In genomic region chr17:6443692-6444572, GRCh38 we compare ENCODE assay signal across 1 cellular context.
A peak's percentile ranks its signal among the peaks of the same experiment; 100 is the strongest.
TF ChIP-seq lines count a peak whose summit lies in the region.

A gene with protein sequence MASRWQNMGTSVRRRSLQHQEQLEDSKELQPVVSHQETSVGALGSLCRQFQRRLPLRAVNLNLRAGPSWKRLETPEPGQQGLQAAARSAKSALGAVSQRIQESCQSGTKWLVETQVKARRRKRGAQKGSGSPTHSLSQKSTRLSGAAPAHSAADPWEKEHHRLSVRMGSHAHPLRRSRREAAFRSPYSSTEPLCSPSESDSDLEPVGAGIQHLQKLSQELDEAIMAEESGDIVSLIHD (plus strand): TSS chr17:6444455. CDS start chr17:6445111, 656 bp downstream.

TF ChIP-seq in K562, 482 proteins besides CTCF, POLR2A, EP300 and RAD21 (continued from another document and continues in another):
- TF ChIP-seq HNRNPLL (IDR thresholded peaks at IDR 0.05; ENCODE audit: low read depth, low read length, poor library complexity, severe bottlenecking) (peak; percentile 41), POLR2G (IDR thresholded peaks at IDR 0.05; ENCODE audit: low read depth, low read length) (peak; percentile 92), FIP1L1 (IDR thresholded peaks at IDR 0.05; ENCODE audit: low read depth, low read length, poor library complexity, severe bottlenecking) (peak; percentile 37), CBFA2T3 (IDR thresholded peaks at IDR 0.05) (peak; percentile 47; the same call in 1 of the 2 replicates), ASH1L (IDR thresholded peaks at IDR 0.05; ENCODE audit: borderline replicate concordance, low read depth, partially characterized antibody) (peak; percentile 30), CXXC5 (CRISPR knock-in tag; IDR thresholded peaks at IDR 0.05) (peak; percentile 66), U2AF2 (optimal IDR thresholded peaks at IDR 0.05; ENCODE audit: low read depth, low read length) (no peak), RBM39 (optimal IDR thresholded peaks at IDR 0.05; ENCODE audit: low read depth, low read length) (no peak), E2F6 (IDR thresholded peaks at IDR 0.05; ENCODE audit: borderline replicate concordance in 1 of 2, extremely low read depth in 1 of 2, insufficient read depth in 1 of 2, insufficient read length in 1 of 2, low read depth in 1 of 2, low read length in 1 of 2, poor library complexity in 1 of 2, severe bottlenecking in 1 of 2) (peak; percentile 94 to 98), NR2C2 (CRISPR knock-in tag; IDR thresholded peaks at IDR 0.05) (no peak), NR2C2 (tag; IDR thresholded peaks at IDR 0.05) (0 out of 2 replicates have a peak, but pooled peaks have one; percentile 10), TBP (optimal IDR thresholded peaks at IDR 0.05; ENCODE audit: low read depth, low read length) (peak; percentile 49), VEZF1 (CRISPR knock-in tag; IDR thresholded peaks at IDR 0.05) (peak; percentile 87), E2F3 (CRISPR knock-in tag; IDR thresholded peaks at IDR 0.05) (peak; percentile 21; the same call in 1 of the 2 replicates), BCOR (IDR thresholded peaks at IDR 0.05) (no peak), CBX1 (IDR thresholded peaks at IDR 0.05; ENCODE audit: low read depth) (peak; percentile 72; the same call in 1 of the 2 replicates), ARNT (IDR thresholded peaks at IDR 0.05) (no peak), JUND (IDR thresholded peaks at IDR 0.05; ENCODE audit: borderline replicate concordance, low read depth, low read length) (0 out of 2 replicates have a peak, but pooled peaks have one; percentile 2), JUND (tag; IDR thresholded peaks at IDR 0.05; ENCODE audit: borderline replicate concordance, low read depth, low read length) (no peak), ATF2 (CRISPR knock-in tag; IDR thresholded peaks at IDR 0.05) (no peak), HCFC1 (IDR thresholded peaks at IDR 0.05; ENCODE audit: low read depth, low read length) (0 out of 2 replicates have a peak, but pooled peaks have one; percentile 5), CHD2 (IDR thresholded peaks at IDR 0.05; ENCODE audit: low read depth, low read length) (0 out of 2 replicates have a peak, but pooled peaks have one; percentile 52), TFAP4 (CRISPR knock-in tag; IDR thresholded peaks at IDR 0.05; ENCODE audit: borderline replicate concordance) (peak; percentile 95), MAZ (CRISPR knock-in tag; conservative IDR thresholded peaks at IDR 0.05 in 1 of 2, IDR thresholded peaks at IDR 0.05 in 1 of 2) (peak; percentile 78 to 86)
- TF ChIP-seq, protein P1, sequence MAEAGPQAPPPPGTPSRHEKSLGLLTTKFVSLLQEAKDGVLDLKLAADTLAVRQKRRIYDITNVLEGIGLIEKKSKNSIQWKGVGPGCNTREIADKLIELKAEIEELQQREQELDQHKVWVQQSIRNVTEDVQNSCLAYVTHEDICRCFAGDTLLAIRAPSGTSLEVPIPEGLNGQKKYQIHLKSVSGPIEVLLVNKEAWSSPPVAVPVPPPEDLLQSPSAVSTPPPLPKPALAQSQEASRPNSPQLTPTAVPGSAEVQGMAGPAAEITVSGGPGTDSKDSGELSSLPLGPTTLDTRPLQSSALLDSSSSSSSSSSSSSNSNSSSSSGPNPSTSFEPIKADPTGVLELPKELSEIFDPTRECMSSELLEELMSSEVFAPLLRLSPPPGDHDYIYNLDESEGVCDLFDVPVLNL (CRISPR knock-in tag; IDR thresholded peaks at IDR 0.05; ENCODE audit: low read depth), result peak; percentile 67
- TF ChIP-seq, protein P2, sequence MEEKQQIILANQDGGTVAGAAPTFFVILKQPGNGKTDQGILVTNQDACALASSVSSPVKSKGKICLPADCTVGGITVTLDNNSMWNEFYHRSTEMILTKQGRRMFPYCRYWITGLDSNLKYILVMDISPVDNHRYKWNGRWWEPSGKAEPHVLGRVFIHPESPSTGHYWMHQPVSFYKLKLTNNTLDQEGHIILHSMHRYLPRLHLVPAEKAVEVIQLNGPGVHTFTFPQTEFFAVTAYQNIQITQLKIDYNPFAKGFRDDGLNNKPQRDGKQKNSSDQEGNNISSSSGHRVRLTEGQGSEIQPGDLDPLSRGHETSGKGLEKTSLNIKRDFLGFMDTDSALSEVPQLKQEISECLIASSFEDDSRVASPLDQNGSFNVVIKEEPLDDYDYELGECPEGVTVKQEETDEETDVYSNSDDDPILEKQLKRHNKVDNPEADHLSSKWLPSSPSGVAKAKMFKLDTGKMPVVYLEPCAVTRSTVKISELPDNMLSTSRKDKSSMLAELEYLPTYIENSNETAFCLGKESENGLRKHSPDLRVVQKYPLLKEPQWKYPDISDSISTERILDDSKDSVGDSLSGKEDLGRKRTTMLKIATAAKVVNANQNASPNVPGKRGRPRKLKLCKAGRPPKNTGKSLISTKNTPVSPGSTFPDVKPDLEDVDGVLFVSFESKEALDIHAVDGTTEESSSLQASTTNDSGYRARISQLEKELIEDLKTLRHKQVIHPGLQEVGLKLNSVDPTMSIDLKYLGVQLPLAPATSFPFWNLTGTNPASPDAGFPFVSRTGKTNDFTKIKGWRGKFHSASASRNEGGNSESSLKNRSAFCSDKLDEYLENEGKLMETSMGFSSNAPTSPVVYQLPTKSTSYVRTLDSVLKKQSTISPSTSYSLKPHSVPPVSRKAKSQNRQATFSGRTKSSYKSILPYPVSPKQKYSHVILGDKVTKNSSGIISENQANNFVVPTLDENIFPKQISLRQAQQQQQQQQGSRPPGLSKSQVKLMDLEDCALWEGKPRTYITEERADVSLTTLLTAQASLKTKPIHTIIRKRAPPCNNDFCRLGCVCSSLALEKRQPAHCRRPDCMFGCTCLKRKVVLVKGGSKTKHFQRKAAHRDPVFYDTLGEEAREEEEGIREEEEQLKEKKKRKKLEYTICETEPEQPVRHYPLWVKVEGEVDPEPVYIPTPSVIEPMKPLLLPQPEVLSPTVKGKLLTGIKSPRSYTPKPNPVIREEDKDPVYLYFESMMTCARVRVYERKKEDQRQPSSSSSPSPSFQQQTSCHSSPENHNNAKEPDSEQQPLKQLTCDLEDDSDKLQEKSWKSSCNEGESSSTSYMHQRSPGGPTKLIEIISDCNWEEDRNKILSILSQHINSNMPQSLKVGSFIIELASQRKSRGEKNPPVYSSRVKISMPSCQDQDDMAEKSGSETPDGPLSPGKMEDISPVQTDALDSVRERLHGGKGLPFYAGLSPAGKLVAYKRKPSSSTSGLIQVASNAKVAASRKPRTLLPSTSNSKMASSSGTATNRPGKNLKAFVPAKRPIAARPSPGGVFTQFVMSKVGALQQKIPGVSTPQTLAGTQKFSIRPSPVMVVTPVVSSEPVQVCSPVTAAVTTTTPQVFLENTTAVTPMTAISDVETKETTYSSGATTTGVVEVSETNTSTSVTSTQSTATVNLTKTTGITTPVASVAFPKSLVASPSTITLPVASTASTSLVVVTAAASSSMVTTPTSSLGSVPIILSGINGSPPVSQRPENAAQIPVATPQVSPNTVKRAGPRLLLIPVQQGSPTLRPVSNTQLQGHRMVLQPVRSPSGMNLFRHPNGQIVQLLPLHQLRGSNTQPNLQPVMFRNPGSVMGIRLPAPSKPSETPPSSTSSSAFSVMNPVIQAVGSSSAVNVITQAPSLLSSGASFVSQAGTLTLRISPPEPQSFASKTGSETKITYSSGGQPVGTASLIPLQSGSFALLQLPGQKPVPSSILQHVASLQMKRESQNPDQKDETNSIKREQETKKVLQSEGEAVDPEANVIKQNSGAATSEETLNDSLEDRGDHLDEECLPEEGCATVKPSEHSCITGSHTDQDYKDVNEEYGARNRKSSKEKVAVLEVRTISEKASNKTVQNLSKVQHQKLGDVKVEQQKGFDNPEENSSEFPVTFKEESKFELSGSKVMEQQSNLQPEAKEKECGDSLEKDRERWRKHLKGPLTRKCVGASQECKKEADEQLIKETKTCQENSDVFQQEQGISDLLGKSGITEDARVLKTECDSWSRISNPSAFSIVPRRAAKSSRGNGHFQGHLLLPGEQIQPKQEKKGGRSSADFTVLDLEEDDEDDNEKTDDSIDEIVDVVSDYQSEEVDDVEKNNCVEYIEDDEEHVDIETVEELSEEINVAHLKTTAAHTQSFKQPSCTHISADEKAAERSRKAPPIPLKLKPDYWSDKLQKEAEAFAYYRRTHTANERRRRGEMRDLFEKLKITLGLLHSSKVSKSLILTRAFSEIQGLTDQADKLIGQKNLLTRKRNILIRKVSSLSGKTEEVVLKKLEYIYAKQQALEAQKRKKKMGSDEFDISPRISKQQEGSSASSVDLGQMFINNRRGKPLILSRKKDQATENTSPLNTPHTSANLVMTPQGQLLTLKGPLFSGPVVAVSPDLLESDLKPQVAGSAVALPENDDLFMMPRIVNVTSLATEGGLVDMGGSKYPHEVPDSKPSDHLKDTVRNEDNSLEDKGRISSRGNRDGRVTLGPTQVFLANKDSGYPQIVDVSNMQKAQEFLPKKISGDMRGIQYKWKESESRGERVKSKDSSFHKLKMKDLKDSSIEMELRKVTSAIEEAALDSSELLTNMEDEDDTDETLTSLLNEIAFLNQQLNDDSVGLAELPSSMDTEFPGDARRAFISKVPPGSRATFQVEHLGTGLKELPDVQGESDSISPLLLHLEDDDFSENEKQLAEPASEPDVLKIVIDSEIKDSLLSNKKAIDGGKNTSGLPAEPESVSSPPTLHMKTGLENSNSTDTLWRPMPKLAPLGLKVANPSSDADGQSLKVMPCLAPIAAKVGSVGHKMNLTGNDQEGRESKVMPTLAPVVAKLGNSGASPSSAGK (IDR thresholded peaks at IDR 0.05), result peak; percentile 95
- TF ChIP-seq, protein P3, sequence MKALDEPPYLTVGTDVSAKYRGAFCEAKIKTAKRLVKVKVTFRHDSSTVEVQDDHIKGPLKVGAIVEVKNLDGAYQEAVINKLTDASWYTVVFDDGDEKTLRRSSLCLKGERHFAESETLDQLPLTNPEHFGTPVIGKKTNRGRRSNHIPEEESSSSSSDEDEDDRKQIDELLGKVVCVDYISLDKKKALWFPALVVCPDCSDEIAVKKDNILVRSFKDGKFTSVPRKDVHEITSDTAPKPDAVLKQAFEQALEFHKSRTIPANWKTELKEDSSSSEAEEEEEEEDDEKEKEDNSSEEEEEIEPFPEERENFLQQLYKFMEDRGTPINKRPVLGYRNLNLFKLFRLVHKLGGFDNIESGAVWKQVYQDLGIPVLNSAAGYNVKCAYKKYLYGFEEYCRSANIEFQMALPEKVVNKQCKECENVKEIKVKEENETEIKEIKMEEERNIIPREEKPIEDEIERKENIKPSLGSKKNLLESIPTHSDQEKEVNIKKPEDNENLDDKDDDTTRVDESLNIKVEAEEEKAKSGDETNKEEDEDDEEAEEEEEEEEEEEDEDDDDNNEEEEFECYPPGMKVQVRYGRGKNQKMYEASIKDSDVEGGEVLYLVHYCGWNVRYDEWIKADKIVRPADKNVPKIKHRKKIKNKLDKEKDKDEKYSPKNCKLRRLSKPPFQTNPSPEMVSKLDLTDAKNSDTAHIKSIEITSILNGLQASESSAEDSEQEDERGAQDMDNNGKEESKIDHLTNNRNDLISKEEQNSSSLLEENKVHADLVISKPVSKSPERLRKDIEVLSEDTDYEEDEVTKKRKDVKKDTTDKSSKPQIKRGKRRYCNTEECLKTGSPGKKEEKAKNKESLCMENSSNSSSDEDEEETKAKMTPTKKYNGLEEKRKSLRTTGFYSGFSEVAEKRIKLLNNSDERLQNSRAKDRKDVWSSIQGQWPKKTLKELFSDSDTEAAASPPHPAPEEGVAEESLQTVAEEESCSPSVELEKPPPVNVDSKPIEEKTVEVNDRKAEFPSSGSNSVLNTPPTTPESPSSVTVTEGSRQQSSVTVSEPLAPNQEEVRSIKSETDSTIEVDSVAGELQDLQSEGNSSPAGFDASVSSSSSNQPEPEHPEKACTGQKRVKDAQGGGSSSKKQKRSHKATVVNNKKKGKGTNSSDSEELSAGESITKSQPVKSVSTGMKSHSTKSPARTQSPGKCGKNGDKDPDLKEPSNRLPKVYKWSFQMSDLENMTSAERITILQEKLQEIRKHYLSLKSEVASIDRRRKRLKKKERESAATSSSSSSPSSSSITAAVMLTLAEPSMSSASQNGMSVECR (CRISPR knock-in tag; IDR thresholded peaks at IDR 0.05), result peak; percentile 62; the same call in 1 of the 2 replicates
- TF ChIP-seq, protein P4, sequence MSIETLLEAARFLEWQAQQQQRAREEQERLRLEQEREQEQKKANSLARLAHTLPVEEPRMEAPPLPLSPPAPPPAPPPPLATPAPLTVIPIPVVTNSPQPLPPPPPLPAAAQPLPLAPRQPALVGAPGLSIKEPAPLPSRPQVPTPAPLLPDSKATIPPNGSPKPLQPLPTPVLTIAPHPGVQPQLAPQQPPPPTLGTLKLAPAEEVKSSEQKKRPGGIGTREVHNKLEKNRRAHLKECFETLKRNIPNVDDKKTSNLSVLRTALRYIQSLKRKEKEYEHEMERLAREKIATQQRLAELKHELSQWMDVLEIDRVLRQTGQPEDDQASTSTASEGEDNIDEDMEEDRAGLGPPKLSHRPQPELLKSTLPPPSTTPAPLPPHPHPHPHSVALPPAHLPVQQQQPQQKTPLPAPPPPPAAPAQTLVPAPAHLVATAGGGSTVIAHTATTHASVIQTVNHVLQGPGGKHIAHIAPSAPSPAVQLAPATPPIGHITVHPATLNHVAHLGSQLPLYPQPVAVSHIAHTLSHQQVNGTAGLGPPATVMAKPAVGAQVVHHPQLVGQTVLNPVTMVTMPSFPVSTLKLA (conservative IDR thresholded peaks at IDR 0.05), result peak; percentile 89 to 94
